Comparison of ENCODE assay signal across 18 cellular contexts in genomic region chr7:99129536-99129935, GRCh38. TPM values are rescaled to one million over a fixed set of nuclear protein-coding genes. Genes with fewer than 3 reads are reported as not detected.
DNase-seq lines count a peak whose midpoint lies in the region; ATAC-seq and TF ChIP-seq lines count a peak whose summit lies in the region.
"Had no signal": no experiment of that assay in that cellular context is flagged by ENCODE, and none has a peak within 500 bp of the region (broad histone marks: within the 10 kb centered on the region; RNA-seq: fewer than 3 reads in every experiment).

No MANE protein-coding gene starts in this region.

- no peak overlapping the region for H3K4me3 ChIP-seq in right lobe of liver
- no peak overlapping the region for H3K4me3 ChIP-seq in upper lobe of right lung
- H3K4me3 ChIP-seq: Peyer's patch, SJCRH30 had no signal

- no peak overlapping the region for H3K4me3 Mint-ChIP-seq in activated CD4-positive, alpha-beta T cell treated with anti-CD3 and anti-CD28 coated beads, Interleukin-2, amount 10 ng/mL, durations not matched to agents 24 days and 14 days
- no peak overlapping the region for H3K4me3 Mint-ChIP-seq in effector memory CD8-positive, alpha-beta T cell
- H3K4me3 Mint-ChIP-seq in immature natural killer cell: no peak overlapping the region
- H3K4me3 Mint-ChIP-seq: CD14-positive monocyte had no signal

- intact Hi-C loops in activated CD4-positive, alpha-beta T cell treated with anti-CD3 and anti-CD28 coated beads, Interleukin-2, amount 10 ng/mL, durations not matched to agents 24 days and 14 days (cut with micrococcal nuclease): no loop called here
- intact Hi-C loops in right lobe of liver (cut with DNase I) (no loop called here), upper lobe of right lung (cut with DNase I) (no loop called here)

- H3K27me3 ChIP-seq in right lobe of liver: no peaks in the 10 kb centered on the region
- H3K27me3 ChIP-seq in upper lobe of right lung: no peaks in the 10 kb centered on the region
- H3K27me3 ChIP-seq: Peyer's patch, SJCRH30 had no signal

- ATAC-seq in effector memory CD8-positive, alpha-beta T cell (replicated peaks): no peak
- ATAC-seq in right lobe of liver (no peak), upper lobe of right lung (no peak)

- H3K36me3 ChIP-seq in right lobe of liver (no peaks in the 10 kb centered on the region), upper lobe of right lung (no peaks in the 10 kb centered on the region)
- H3K36me3 ChIP-seq: Peyer's patch, SJCRH30 had no signal

- 89% methylated on average over 6 of the region's 6 CpGs for WGBS in right lobe of liver (ENCODE audit: insufficient coverage, low coverage, low lambda C conversion rate, missing lambda C conversion rate)

- H3K27me3 Mint-ChIP-seq in activated CD4-positive, alpha-beta T cell treated with anti-CD3 and anti-CD28 coated beads, Interleukin-2, amount 10 ng/mL, durations not matched to agents 24 days and 14 days: no peaks in the 10 kb centered on the region
- H3K27me3 Mint-ChIP-seq in effector memory CD8-positive, alpha-beta T cell: no peaks in the 10 kb centered on the region
- peaks cover 0 to 2% (median 0%) of the 10 kb centered on the region in 3 donors for H3K27me3 Mint-ChIP-seq in immature natural killer cell (ENCODE audit: low read depth in 3 of 3)

- peaks cover 0 to 63% (median 24%) of the 10 kb centered on the region in 4 donors for H3K4me1 ChIP-seq in right lobe of liver
- H3K4me1 ChIP-seq in upper lobe of right lung: peaks cover 70% of the 10 kb centered on the region
- H3K4me1 ChIP-seq: SJCRH30 had no signal

- no peaks in the 10 kb centered on the region for H3K9me3 Mint-ChIP-seq in activated CD4-positive, alpha-beta T cell treated with anti-CD3 and anti-CD28 coated beads, Interleukin-2, amount 10 ng/mL, durations not matched to agents 24 days and 14 days
- H3K9me3 Mint-ChIP-seq in effector memory CD8-positive, alpha-beta T cell: no peaks in the 10 kb centered on the region
- H3K9me3 Mint-ChIP-seq in immature natural killer cell: peaks cover 0 to 2% (median 0%) of the 10 kb centered on the region in 6 donors
- H3K9me3 Mint-ChIP-seq: CD14-positive monocyte had no signal

- H3K27ac ChIP-seq in right lobe of liver: peak overlapping the region in 2 of 3 donors; percentile 54 to 69
- peak overlapping the region; percentile 45 for H3K27ac ChIP-seq in upper lobe of right lung
- H3K27ac ChIP-seq: 22Rv1, Peyer's patch, SJCRH30 had no signal

- peaks cover 14% of the 10 kb centered on the region for H3K4me1 Mint-ChIP-seq in activated CD4-positive, alpha-beta T cell treated with anti-CD3 and anti-CD28 coated beads, Interleukin-2, amount 10 ng/mL, durations not matched to agents 24 days and 14 days
- H3K4me1 Mint-ChIP-seq in effector memory CD8-positive, alpha-beta T cell (ENCODE audit: low read depth in 2 of 2): peaks cover 39 to 67% of the 10 kb centered on the region in 2 donors
- H3K4me1 Mint-ChIP-seq in immature natural killer cell: peaks cover 40 to 65% of the 10 kb centered on the region in 2 donors

- TF ChIP-seq CTCF in right lobe of liver (IDR thresholded peaks at IDR 0.05) (no peak), upper lobe of right lung (IDR thresholded peaks at IDR 0.05) (no peak)

- DNase-seq in activated CD4-positive, alpha-beta T cell treated with anti-CD3 and anti-CD28 coated beads, Interleukin-2, amount 10 ng/mL, durations not matched to agents 24 days and 14 days: peak; percentile 36
- DNase-seq in activated CD4-positive, alpha-beta T cell treated with anti-CD3 and anti-CD28 coated beads, Interleukin-2, amount 50 U/mL, for 48 hours: no peak
- no peak for DNase-seq in effector memory CD8-positive, alpha-beta T cell
- DNase-seq in right lobe of liver: no peak
- DNase-seq in upper lobe of right lung: no peak
- DNase-seq in immature natural killer cell: no peak
- no peak for DNase-seq in cerebellar nuclear complex (lab: John Stamatoyannopoulos, UW)
- no peak for DNase-seq in Ammon's horn (ENCODE audit: low spot score)
- DNase-seq: EL, GF-D8, Karpas-422, NCI-H187 treated with DMSO at 0.1 percent for 48 hours, NCI-H2107, NCI-H748 treated with DMSO at 0.1 percent for 48 hours, Peyer's patch, SJCRH30 had no signal

- H3K9me3 ChIP-seq in right lobe of liver: no peaks in the 10 kb centered on the region
- no peaks in the 10 kb centered on the region for H3K9me3 ChIP-seq in upper lobe of right lung
- H3K9me3 ChIP-seq: Peyer's patch, SJCRH30 had no signal

- peaks cover 2% of the 10 kb centered on the region for H3K36me3 Mint-ChIP-seq in activated CD4-positive, alpha-beta T cell treated with anti-CD3 and anti-CD28 coated beads, Interleukin-2, amount 10 ng/mL, durations not matched to agents 24 days and 14 days (ENCODE audit: low read depth)
- no peaks in the 10 kb centered on the region for H3K36me3 Mint-ChIP-seq in effector memory CD8-positive, alpha-beta T cell (ENCODE audit: insufficient read depth)
- no peaks in the 10 kb centered on the region for H3K36me3 Mint-ChIP-seq in immature natural killer cell
- H3K36me3 Mint-ChIP-seq: CD14-positive monocyte had no signal

- no peak overlapping the region for H3K27ac Mint-ChIP-seq in activated CD4-positive, alpha-beta T cell treated with anti-CD3 and anti-CD28 coated beads, Interleukin-2, amount 10 ng/mL, durations not matched to agents 24 days and 14 days
- H3K27ac Mint-ChIP-seq in effector memory CD8-positive, alpha-beta T cell: peak overlapping the region; percentile 53 to 54
- H3K27ac Mint-ChIP-seq in immature natural killer cell: no peak overlapping the region

- TF ChIP-seq POLR2A in right lobe of liver (IDR thresholded peaks at IDR 0.05): no peak

RNA-seq across cellular contexts. Expression of gene SMURF1, which starts 14.4 kb away (rescaled TPM):
- 12.5 and 13.1 TPM in 2 replicates for total RNA-seq in activated CD4-positive, alpha-beta T cell treated with anti-CD3 and anti-CD28 coated beads, Interleukin-2, amount 10 ng/mL, durations not matched to agents 24 days and 14 days
- 10 to 100 TPM in 4 of 6 experiments, 1 to 10 TPM in 2; 8.8 to 14.1 (median 10.9) TPM for total RNA-seq in right lobe of liver
- total RNA-seq in upper lobe of right lung: 35.0 TPM
- 1 to 10 TPM in 2 of 3 donors, under 1 TPM in 1; 0.93 to 2.0 (median 1.2) TPM for polyA plus RNA-seq in immature natural killer cell

Comparison
In these comparisons a context has a peak if more than half of its experiments do, and no peak if none do; other contexts are left out.
1. H3K27ac Mint-ChIP-seq: peak in effector memory CD8-positive, alpha-beta T cell (2 of 2); none in activated CD4-positive, alpha-beta T cell treated with anti-CD3 and anti-CD28 coated beads, Interleukin-2, amount 10 ng/mL, durations not matched to agents 24 days and 14 days (single experiment) and immature natural killer cell (0 of 6).